1 cellular context compared by ENCODE assay signal in the genomic region with DNA sequence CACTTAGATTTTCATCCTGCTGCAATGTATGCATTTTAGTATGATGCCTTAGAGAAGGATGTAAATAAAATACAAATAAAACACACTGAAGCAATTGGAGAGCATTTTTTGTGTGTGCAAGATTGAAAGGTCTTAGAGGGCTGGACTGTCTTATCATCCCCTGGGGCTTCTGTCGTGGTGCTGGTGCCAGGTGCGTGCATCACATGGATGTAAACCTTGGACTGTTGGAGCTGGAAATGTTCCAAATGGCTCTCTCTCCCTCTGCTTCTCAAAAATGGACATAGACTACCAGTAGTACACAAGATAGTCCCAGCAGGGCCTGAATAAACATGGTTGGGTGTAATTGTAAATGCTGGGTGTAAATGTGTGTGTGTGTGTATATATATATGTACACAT.
TF ChIP-seq lines count a peak whose summit lies in the region.

No MANE protein-coding gene starts in this region.

TF ChIP-seq in IMR-90, 13 proteins besides CTCF, POLR2A, EP300 and RAD21:
- TF ChIP-seq USF2 (IDR thresholded peaks at IDR 0.05; ENCODE audit: low read depth, low read length) = no peak
- TF ChIP-seq MAZ (IDR thresholded peaks at IDR 0.05; ENCODE audit: borderline replicate concordance, low read depth, low read length) = no peak
- no peak for TF ChIP-seq CEBPB (IDR thresholded peaks at IDR 0.05; ENCODE audit: low read depth, low read length)
- no peak for TF ChIP-seq CHD1 (IDR thresholded peaks at IDR 0.05; ENCODE audit: low read depth, low read length)
- TF ChIP-seq, protein P1, sequence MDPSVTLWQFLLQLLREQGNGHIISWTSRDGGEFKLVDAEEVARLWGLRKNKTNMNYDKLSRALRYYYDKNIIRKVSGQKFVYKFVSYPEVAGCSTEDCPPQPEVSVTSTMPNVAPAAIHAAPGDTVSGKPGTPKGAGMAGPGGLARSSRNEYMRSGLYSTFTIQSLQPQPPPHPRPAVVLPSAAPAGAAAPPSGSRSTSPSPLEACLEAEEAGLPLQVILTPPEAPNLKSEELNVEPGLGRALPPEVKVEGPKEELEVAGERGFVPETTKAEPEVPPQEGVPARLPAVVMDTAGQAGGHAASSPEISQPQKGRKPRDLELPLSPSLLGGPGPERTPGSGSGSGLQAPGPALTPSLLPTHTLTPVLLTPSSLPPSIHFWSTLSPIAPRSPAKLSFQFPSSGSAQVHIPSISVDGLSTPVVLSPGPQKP (IDR thresholded peaks at IDR 0.05; ENCODE audit: borderline replicate concordance, low read depth, low read length) = no peak
- no peak for TF ChIP-seq MXI1 (IDR thresholded peaks at IDR 0.05; ENCODE audit: borderline replicate concordance, low read depth, low read length)
- TF ChIP-seq BHLHE40 (IDR thresholded peaks at IDR 0.05; ENCODE audit: low read depth, low read length) = no peak
- TF ChIP-seq RCOR1 (IDR thresholded peaks at IDR 0.05; ENCODE audit: insufficient replicate concordance, low read length) = no peak
- TF ChIP-seq MAFK (IDR thresholded peaks at IDR 0.05; ENCODE audit: low read depth, low read length) = no peak
- TF ChIP-seq RFX5 (IDR thresholded peaks at IDR 0.05; ENCODE audit: low read depth, low read length) = no peak
- TF ChIP-seq NFE2L2 (IDR thresholded peaks at IDR 0.05; ENCODE audit: low read depth, low read length) = no peak
- TF ChIP-seq SMC3 (IDR thresholded peaks at IDR 0.05; ENCODE audit: low read depth, low read length) = no peak
- no peak for TF ChIP-seq FOS (IDR thresholded peaks at IDR 0.05; ENCODE audit: low read depth, low read length)
